In genomic region chr7:51189777-51190176, GRCh38 we compare ENCODE assay signal across 26 cellular contexts.
"Had no signal": no experiment of that assay in that cellular context is flagged by ENCODE, and none has a peak within 500 bp of the region (broad histone marks: within the 10 kb centered on the region; RNA-seq: fewer than 3 reads in every experiment).

No MANE protein-coding gene starts in this region.

- ATAC-seq: naive thymus-derived CD8-positive, alpha-beta T cell; natural killer cell treated with Interleukin-12 subunit alpha and Interleukin-12 subunit beta and Interleukin-15 and Interleukin-18, amount 100 ng/mL, for 72 hours; pancreas; psoas muscle; right cardiac atrium; right lobe of liver; stimulated activated effector memory CD8-positive, alpha-beta T cell treated with anti-CD3 and anti-CD28 coated beads, Interleukin-12 subunit alpha, Interleukin-12 subunit beta, amount 100 ng/mL, for 72 hours; stimulated activated naive B cell treated with anti-CD40 and anti-IgM and Interleukin-4, amounts not matched to agents 10 μg/mL and 1 μg/mL and 100 μg/mL, for 72 hours had no signal

- H3K9me3 ChIP-seq: neutrophil, pancreas, psoas muscle, right lobe of liver, sigmoid colon, stomach, thoracic aorta, thyroid gland, tibial nerve, upper lobe of left lung, uterus had no signal

- H3K4me1 ChIP-seq: pancreas, right lobe of liver, sigmoid colon, thyroid gland, uterus had no signal

- H3K27ac ChIP-seq: neutrophil, pancreas, psoas muscle, right lobe of liver, stomach, thoracic aorta, thyroid gland, upper lobe of left lung, uterus had no signal

- H3K4me3 ChIP-seq: pancreas, psoas muscle, right lobe of liver, sigmoid colon, stomach, thoracic aorta, thyroid gland, tibial nerve, upper lobe of left lung, uterus had no signal

- H3K27me3 ChIP-seq: neutrophil, pancreas, right lobe of liver, sigmoid colon, stomach, thyroid gland, tibial nerve, upper lobe of left lung, uterus had no signal

- DNase-seq: naive thymus-derived CD8-positive, alpha-beta T cell; nephron progenitor cell; nucleus accumbens; pancreas; posterior cingulate gyrus; psoas muscle; right cardiac atrium; right lobe of liver; sigmoid colon; small intestine; stimulated activated CD4-positive, alpha-beta T cell treated with anti-CD3 and anti-CD28 coated beads, Interleukin-15, amount 100 ng/mL, for 24 hours; stimulated activated CD4-positive, alpha-beta T cell treated with anti-CD3 and anti-CD28 coated beads, Interleukin-2, amount 100 ng/mL, for 24 hours; stimulated activated CD4-positive, alpha-beta T cell treated with anti-CD3 and anti-CD28 coated beads, Interleukin-2, amount 100 ng/mL, for 48 hours; stimulated activated CD4-positive, alpha-beta T cell treated with anti-CD3 and anti-CD28 coated beads, Interleukin-4, amount 100 ng/mL, for 24 hours; stimulated activated naive B cell treated with anti-CD40 and anti-IgM and Interleukin-4, amounts not matched to agents 10 μg/mL and 1 μg/mL and 100 μg/mL, for 72 hours; stimulated activated naive CD4-positive, alpha-beta T cell treated with Interleukin-2 at 50 U/mL for 16 hours; stomach; thyroid gland; trophoblast cell; upper lobe of left lung; uterus had no signal

- H3K36me3 ChIP-seq: neutrophil, pancreas, sigmoid colon, thoracic aorta, thyroid gland, tibial nerve, upper lobe of left lung, uterus had no signal
